2 cellular contexts compared by ENCODE assay signal in genomic region chr20:34925981-34926380, GRCh38.
TF ChIP-seq lines count a peak whose summit lies in the region.

No MANE protein-coding gene starts in this region.

TF ChIP-seq in HEK293, 187 proteins besides CTCF, POLR2A, EP300 and RAD21:
- TF ChIP-seq ZBTB7A (tag by site-specific recombination; IDR thresholded peaks at IDR 0.05; ENCODE audit: low read depth) (no peak), SCRT2 (tag by site-specific recombination; IDR thresholded peaks at IDR 0.05) (peak; percentile 60), MZF1 (tag by site-specific recombination; IDR thresholded peaks at IDR 0.05; ENCODE audit: borderline replicate concordance) (no peak), ZNF10 (tag by site-specific recombination; IDR thresholded peaks at IDR 0.05) (peak; percentile 49; the same call in 1 of the 2 replicates), ZFP3 (tag by site-specific recombination; IDR thresholded peaks at IDR 0.05; ENCODE audit: low read depth) (no peak)
- TF ChIP-seq, protein P1, sequence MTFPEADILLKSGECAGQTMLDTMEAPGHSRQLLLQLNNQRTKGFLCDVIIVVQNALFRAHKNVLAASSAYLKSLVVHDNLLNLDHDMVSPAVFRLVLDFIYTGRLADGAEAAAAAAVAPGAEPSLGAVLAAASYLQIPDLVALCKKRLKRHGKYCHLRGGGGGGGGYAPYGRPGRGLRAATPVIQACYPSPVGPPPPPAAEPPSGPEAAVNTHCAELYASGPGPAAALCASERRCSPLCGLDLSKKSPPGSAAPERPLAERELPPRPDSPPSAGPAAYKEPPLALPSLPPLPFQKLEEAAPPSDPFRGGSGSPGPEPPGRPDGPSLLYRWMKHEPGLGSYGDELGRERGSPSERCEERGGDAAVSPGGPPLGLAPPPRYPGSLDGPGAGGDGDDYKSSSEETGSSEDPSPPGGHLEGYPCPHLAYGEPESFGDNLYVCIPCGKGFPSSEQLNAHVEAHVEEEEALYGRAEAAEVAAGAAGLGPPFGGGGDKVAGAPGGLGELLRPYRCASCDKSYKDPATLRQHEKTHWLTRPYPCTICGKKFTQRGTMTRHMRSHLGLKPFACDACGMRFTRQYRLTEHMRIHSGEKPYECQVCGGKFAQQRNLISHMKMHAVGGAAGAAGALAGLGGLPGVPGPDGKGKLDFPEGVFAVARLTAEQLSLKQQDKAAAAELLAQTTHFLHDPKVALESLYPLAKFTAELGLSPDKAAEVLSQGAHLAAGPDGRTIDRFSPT (tag by site-specific recombination; IDR thresholded peaks at IDR 0.05): no peak

TF ChIP-seq in K562, 482 proteins besides CTCF, POLR2A, EP300 and RAD21:
- TF ChIP-seq ZNF134 (CRISPR knock-in tag; conservative IDR thresholded peaks at IDR 0.05): peak; percentile 76
- TF ChIP-seq POLR3A (IDR thresholded peaks at IDR 0.05; ENCODE audit: borderline replicate concordance, extremely low read depth, insufficient read depth, insufficient read length): no peak
- TF ChIP-seq CREB1 (IDR thresholded peaks at IDR 0.05): no peak
- TF ChIP-seq CREB1 (CRISPR knock-in tag; IDR thresholded peaks at IDR 0.05): no peak
